In genomic region chr17:48626202-48626469, GRCh38 we compare ENCODE assay signal across 8 cellular contexts. TPM values are rescaled to one million over a fixed set of nuclear protein-coding genes. Genes with fewer than 3 reads are reported as not detected.
A peak's percentile ranks its signal among the peaks of the same experiment; 100 is the strongest.
DNase-seq lines count a peak whose midpoint lies in the region; ATAC-seq, FAIRE-seq and TF ChIP-seq lines count a peak whose summit lies in the region.

Gene HOXB9, minus strand, starts transcription at chr17:48626358. Its CDS starts 89 bp downstream, at chr17:48626269.

- H3K79me2 ChIP-seq in astrocyte (ENCODE audit: insufficient read depth, low read length), result no peaks in the 10 kb centered on the region

- peaks cover 46 to 88% of the 10 kb centered on the region in 2 donors for H3K27me3 ChIP-seq in right atrium auricular region
- H3K27me3 ChIP-seq in astrocyte (ENCODE audit: insufficient read depth, low read length), result peaks cover 97% of the 10 kb centered on the region
- H3K27me3 ChIP-seq in aorta (ENCODE audit: control insufficient read depth in 1 of 2, insufficient read depth in 2 of 2, low read length in 1 of 2), result no peaks in the 10 kb centered on the region

- no peak within 1 kb of the TSS for H3K9ac ChIP-seq in astrocyte (ENCODE audit: low read length)

- intact Hi-C loops in Right ventricle myocardium inferior (cut with DNase I) (no loop called here), aorta (cut with DNase I) (no loop called here)

- WGBS in aorta, 2 donors, result 1 to 2% methylated on average over 19 of the region's 19 CpGs

- no peaks in the 10 kb centered on the region for H3K4me1 Mint-ChIP-seq in astrocyte (ENCODE audit: low read depth, unreplicated experiment)
- peaks cover 50% of the 10 kb centered on the region for H3K4me1 Mint-ChIP-seq in mesothelial cell of epicardium

- FAIRE-seq in astrocyte (lab: Jason Lieb, UNC), result no peak

- H3K9me3 ChIP-seq in right atrium auricular region, result no peaks in the 10 kb centered on the region
- peaks cover 10% of the 10 kb centered on the region for H3K9me3 ChIP-seq in astrocyte (ENCODE audit: insufficient read depth, low read depth, low read length)
- no peaks in the 10 kb centered on the region for H3K9me3 ChIP-seq in aorta (ENCODE audit: control insufficient read depth, low read length)

- H3K27ac ChIP-seq in right atrium auricular region (no peak within 1 kb of the TSS), astrocyte (ENCODE audit: low read depth, low read length) (no peak within 1 kb of the TSS), aorta (ENCODE audit: low read depth in 1 of 2, low read length in 2 of 2) (no peak within 1 kb of the TSS)

- TF ChIP-seq CTCF in right atrium auricular region (IDR thresholded peaks at IDR 0.05), result no peak
- TF ChIP-seq CTCF in astrocyte (IDR thresholded peaks at IDR 0.05; ENCODE audit: insufficient read depth, low read depth, low read length), result no peak
- TF ChIP-seq CTCF in mesothelial cell of epicardium (IDR thresholded peaks at IDR 0.05; ENCODE audit: unreplicated experiment), result no peak

- peaks cover 0 to 27% of the 10 kb centered on the region in 2 donors for H3K4me1 ChIP-seq in right atrium auricular region
- H3K4me1 ChIP-seq in astrocyte (ENCODE audit: insufficient read depth, low read length), result peaks cover 11% of the 10 kb centered on the region
- no peaks in the 10 kb centered on the region for H3K4me1 ChIP-seq in aorta (ENCODE audit: control insufficient read depth in 1 of 2, insufficient read depth in 2 of 2, low read length in 2 of 2)

- DNase-seq in right atrium auricular region (ENCODE audit: low spot score) (no peak), Right ventricle myocardium inferior (ENCODE audit: missing footprints) (no peak), astrocyte (ENCODE audit: low read depth) (no peak), mesothelial cell of epicardium (ENCODE audit: low spot score in 2 of 2, unreplicated experiment in 2 of 2) (no peak), aorta (no peak), NCI-H1694 (lab: John Stamatoyannopoulos, UW) (no peak), HK-2 (ENCODE audit: unreplicated experiment) (no peak)

- H2AFZ ChIP-seq in astrocyte (ENCODE audit: low read depth, low read length), result peak within 1 kb of the TSS; percentile 67

- H3K4me2 ChIP-seq in astrocyte (ENCODE audit: low read length), result peak within 1 kb of the TSS; percentile 78

- peaks cover 9% of the 10 kb centered on the region for H3K36me3 Mint-ChIP-seq in astrocyte (ENCODE audit: low read depth, unreplicated experiment)
- peaks cover 21% of the 10 kb centered on the region for H3K36me3 Mint-ChIP-seq in mesothelial cell of epicardium

- peak within 1 kb of the TSS; percentile 81 for H3K27ac Mint-ChIP-seq in astrocyte (ENCODE audit: unreplicated experiment)
- peak within 1 kb of the TSS; percentile 99 for H3K27ac Mint-ChIP-seq in mesothelial cell of epicardium

- peak within 1 kb of the TSS; percentile 40 for H3K4me3 Mint-ChIP-seq in astrocyte (ENCODE audit: unreplicated experiment)
- H3K4me3 Mint-ChIP-seq in mesothelial cell of epicardium, result peak within 1 kb of the TSS; percentile 84

- H3K27me3 Mint-ChIP-seq in astrocyte (ENCODE audit: low read depth, unreplicated experiment) (peaks cover 86% of the 10 kb centered on the region), mesothelial cell of epicardium (ENCODE audit: low read depth) (peaks cover 87% of the 10 kb centered on the region)

- H3K9me3 Mint-ChIP-seq in astrocyte (ENCODE audit: unreplicated experiment) (peaks cover 27% of the 10 kb centered on the region), mesothelial cell of epicardium (no peaks in the 10 kb centered on the region)

- H4K20me1 ChIP-seq in astrocyte (ENCODE audit: insufficient read depth, low read length), result peaks cover 3% of the 10 kb centered on the region

- H3K36me3 ChIP-seq in right atrium auricular region (no peaks in the 10 kb centered on the region), astrocyte (ENCODE audit: insufficient read depth, low read length) (no peaks in the 10 kb centered on the region), aorta (ENCODE audit: control insufficient read depth in 1 of 2, insufficient read depth in 2 of 2, low read length in 1 of 2) (no peaks in the 10 kb centered on the region)

- ATAC-seq in Right ventricle myocardium inferior (no peak), aorta (ENCODE audit: low FRiP score) (no peak), HG03039 (IDR thresholded peaks at IDR 0.05; ENCODE audit: unreplicated experiment) (no peak)

- peak within 1 kb of the TSS; percentile 8 to 40 for H3K4me3 ChIP-seq in right atrium auricular region
- H3K4me3 ChIP-seq in astrocyte (ENCODE audit: insufficient read depth, low read depth, low read length), result peak within 1 kb of the TSS; percentile 20
- peak within 1 kb of the TSS; percentile 11 to 29 for H3K4me3 ChIP-seq in aorta (ENCODE audit: low read length in 2 of 2)

RNA-seq across cellular contexts. Expression of gene HOXB9, which starts in this region (rescaled TPM):
- total RNA-seq in right atrium auricular region (not detected), Right ventricle myocardium inferior (not detected), astrocyte (0.10 and 0.11 TPM in 2 replicates), mesothelial cell of epicardium (33.8 to 35.4 TPM (median 34.4 TPM) in 3 replicates), aorta (under 1 TPM; 0.33 to 0.39 TPM)
- under 1 TPM in 1 of 2 donors, not detected in 1; 0.75 TPM for polyA plus RNA-seq in aorta

Comparison
In these comparisons a context has a peak if more than half of its experiments do, and no peak if none do; other contexts are left out.
1. RNA of gene HOXB9 (total RNA-seq): 33.8 to 35.4 TPM in mesothelial cell of epicardium; 0.33 to 0.39 TPM in aorta, 0.10 to 0.11 TPM in astrocyte, not detected in Right ventricle myocardium inferior (single experiment) and not detected in right atrium auricular region; every median in the first group is over 10 times any median in the second.
2. Peak in every context shown above with its lines, with median percentiles within 50 percentile points of each other: H3K4me3 ChIP-seq.